Comparison of ENCODE assay signal across 8 cellular contexts in genomic region chr6:67735623-67736022, GRCh38.
"Had no signal": no experiment of that assay in that cellular context is flagged by ENCODE, and none has a peak within 500 bp of the region (broad histone marks: within the 10 kb centered on the region; RNA-seq: fewer than 3 reads in every experiment).

No MANE protein-coding gene starts in this region.

- H3K4me2 ChIP-seq: GM23338 had no signal

- H3K4me1 ChIP-seq: HAP-1 had no signal

- H3K36me3 ChIP-seq: HAP-1 had no signal

- ATAC-seq: GM23338, HCT116 had no signal

- FAIRE-seq: H1 had no signal

- H3K27ac ChIP-seq: HL-60 had no signal

- H3K4me3 ChIP-seq: GM23338, HAP-1 had no signal

- DNase-seq: H7, HFFc6, KG1 had no signal

- H2AFZ ChIP-seq: GM23338 had no signal

- H3K9me3 ChIP-seq: HAP-1 had no signal
